27 cellular contexts compared by ENCODE assay signal in the genomic region with DNA sequence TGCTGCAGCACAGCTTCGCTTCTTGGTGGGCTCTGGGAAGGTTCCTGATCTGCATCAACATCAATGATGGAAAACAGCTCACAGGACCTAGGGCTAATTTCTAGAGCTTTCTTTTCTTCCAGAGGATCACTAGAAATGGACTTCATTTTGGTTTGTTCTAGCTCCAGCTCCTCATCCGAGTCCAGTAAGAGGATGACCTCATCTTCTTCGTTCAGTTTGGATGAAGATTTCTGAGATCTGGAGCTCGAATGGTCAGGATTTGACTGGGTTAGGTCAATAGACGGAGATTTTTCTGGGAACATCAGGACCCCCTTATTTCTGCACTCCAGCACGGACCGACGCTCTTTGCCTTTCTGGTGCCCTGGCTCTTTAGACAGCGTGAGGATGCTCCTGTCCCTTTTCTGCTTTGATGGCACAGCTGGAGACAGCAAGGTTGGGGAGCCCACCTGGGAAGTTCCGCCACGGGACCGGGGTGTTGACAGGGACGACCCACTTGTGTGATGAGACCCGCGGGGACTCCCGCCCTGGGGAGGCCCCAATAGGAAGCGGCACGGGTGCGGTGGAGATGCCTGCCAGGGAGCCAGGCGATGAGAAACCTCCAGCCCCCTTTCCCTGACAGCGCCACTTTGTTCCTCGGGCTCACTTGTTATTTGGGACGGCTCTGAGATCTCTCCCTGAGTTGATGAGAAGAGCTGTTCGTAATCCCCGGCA.
"Had no signal": no experiment of that assay in that cellular context is flagged by ENCODE, and none has a peak within 500 bp of the region (broad histone marks: within the 10 kb centered on the region; RNA-seq: fewer than 3 reads in every experiment).

No MANE protein-coding gene starts in this region.

- H3K4me3 ChIP-seq: adrenal gland, breast epithelium, colonic mucosa, gastroesophageal sphincter, mucosa of descending colon, spleen, thoracic aorta had no signal

- H3K4me3 Mint-ChIP-seq: activated B cell treated with CpG ODN at 0.5 μM for 24 hours; activated CD4-positive, alpha-beta T cell treated with anti-CD3 and anti-CD28 coated beads for 36 hours; activated naive CD8-positive, alpha-beta T cell; activated T-cell treated with anti-CD3 and anti-CD28 coated beads, Interleukin-2, amount 50 U/mL, for 4 hours; central memory CD8-positive, alpha-beta T cell; endodermal cell; memory B cell; nephron progenitor cell; T-cell; type B pancreatic cell had no signal

- H3K27ac ChIP-seq: adrenal gland, breast epithelium, colonic mucosa, epithelial cell of prostate, gastroesophageal sphincter, thoracic aorta had no signal

- DNase-seq: activated B cell treated with CpG ODN at 0.5 μM for 24 hours; activated CD4-positive, alpha-beta T cell treated with anti-CD3 and anti-CD28 coated beads for 36 hours; activated CD4-positive, alpha-beta T cell treated with anti-CD3 and anti-CD28 coated beads, Interleukin-2, amount 50 U/mL, for 48 hours; activated CD8-positive, alpha-beta memory T cell treated with anti-CD3 and anti-CD28 coated beads, Interleukin-2, amount 50 U/mL, for 48 hours; activated naive CD4-positive, alpha-beta T cell; activated T-cell treated with anti-CD3 and anti-CD28 coated beads, Interleukin-2, amount 50 U/mL, for 4 hours; colonic mucosa; endodermal cell; heart right ventricle; left colon; mucosa of descending colon; nephron progenitor cell; spleen; stimulated activated CD4-positive, alpha-beta T cell treated with anti-CD3 and anti-CD28 coated beads, Interleukin-4, amount 100 ng/mL, for 1 hour; stimulated activated naive CD4-positive, alpha-beta T cell treated with Interleukin-2 at 50 U/mL for 16 hours; T-cell; T1000 had no signal

- H3K9me3 ChIP-seq: adrenal gland, breast epithelium, colonic mucosa, gastroesophageal sphincter, heart right ventricle, mucosa of descending colon, spleen, thoracic aorta had no signal

- H3K9me3 Mint-ChIP-seq: activated B cell treated with CpG ODN at 0.5 μM for 24 hours; activated T-cell treated with anti-CD3 and anti-CD28 coated beads, Interleukin-2, amount 50 U/mL, for 4 hours; activated T-helper 2 cell treated with anti-CD3 and anti-CD28 coated beads, Interferon-gamma antibody, Interleukin-2, Interleukin-4, amounts not matched to agents 10 μg/mL and 5 μg/mL and 100 μg/mL, durations not matched to agents 14 hours and 24 hours and 36 hours; central memory CD8-positive, alpha-beta T cell; endodermal cell; memory B cell; nephron progenitor cell; T-cell; type B pancreatic cell had no signal

- H3K27ac Mint-ChIP-seq: activated B cell treated with CpG ODN at 0.5 μM for 24 hours; activated CD4-positive, alpha-beta T cell treated with anti-CD3 and anti-CD28 coated beads for 36 hours; activated naive CD8-positive, alpha-beta T cell; activated T-helper 2 cell treated with anti-CD3 and anti-CD28 coated beads, Interferon-gamma antibody, Interleukin-2, Interleukin-4, amounts not matched to agents 10 μg/mL and 5 μg/mL and 100 μg/mL, durations not matched to agents 14 hours and 24 hours and 36 hours; endodermal cell; nephron progenitor cell; T-cell; type B pancreatic cell had no signal

- H3K4me1 ChIP-seq: adrenal gland, breast epithelium, colonic mucosa, gastroesophageal sphincter had no signal

- H3K4me1 Mint-ChIP-seq: endodermal cell had no signal

- H3K27me3 Mint-ChIP-seq: activated B cell treated with CpG ODN at 0.5 μM for 24 hours; activated CD4-positive, alpha-beta T cell treated with anti-CD3 and anti-CD28 coated beads for 36 hours; activated naive CD8-positive, alpha-beta T cell; central memory CD8-positive, alpha-beta T cell; memory B cell; T-cell; type B pancreatic cell had no signal

- H3K36me3 ChIP-seq: breast epithelium, colonic mucosa had no signal

- H3K27me3 ChIP-seq: adrenal gland, breast epithelium, colonic mucosa, gastroesophageal sphincter, heart right ventricle, spleen had no signal
